In genomic region chr2:241638063-241638660, GRCh38 we compare ENCODE assay signal across 8 cellular contexts. TPM values are rescaled to one million over a fixed set of nuclear protein-coding genes. Genes with fewer than 3 reads are reported as not detected.
DNase-seq lines count a peak whose midpoint lies in the region; ATAC-seq, FAIRE-seq and TF ChIP-seq lines count a peak whose summit lies in the region.

No MANE protein-coding gene starts in this region.

- BruUV-seq in GM12878 (replicated peaks; lab: Mats Ljungman, UMichigan) = no TSS peak

- TF ChIP-seq EP300 in A549 (IDR thresholded peaks at IDR 0.05) (no peak), GM12878 (IDR thresholded peaks at IDR 0.05; ENCODE audit: borderline replicate concordance in 1 of 2, control insufficient read depth in 1 of 2, low read depth in 2 of 2, low read length in 2 of 2) (no peak)

- intact Hi-C loops in GM12878 (cut with micrococcal nuclease; ENCODE audit: unreplicated experiment) = no loop called here

- peak overlapping the region; percentile 96 for H3K4me2 ChIP-seq in A549
- H3K4me2 ChIP-seq in GM12878 (ENCODE audit: control insufficient read depth, insufficient read depth) = peak overlapping the region; percentile 61

- TF ChIP-seq CTCF in A549 (IDR thresholded peaks at IDR 0.05) (no peak), GM12878 (IDR thresholded peaks at IDR 0.05 in 2 of 3, conservative IDR thresholded peaks at IDR 0.05 in 1 of 3; ENCODE audit: control insufficient read depth in 2 of 3, extremely low read depth in 1 of 3, insufficient read depth in 1 of 3, low read depth in 3 of 3, low read length in 3 of 3) (no peak)

- H3K27ac ChIP-seq in A549 (peak overlapping the region; percentile 96 to 100), GM12878 (ENCODE audit: control insufficient read depth, insufficient read depth) (peak overlapping the region; percentile 98), mesodermal cell (ENCODE audit: low read depth, low read length, severe bottlenecking) (peak overlapping the region; percentile 96)

- WGBS in A549 (ENCODE audit: missing lambda C conversion rate) = 4% methylated on average over 22 of the region's 27 CpGs
- 5% methylated on average over 27 of the region's 27 CpGs for WGBS in GM12878 (ENCODE audit: insufficient coverage, insufficient replicate concordance, low lambda C conversion rate, missing lambda C conversion rate)
- WGBS in mesodermal cell (ENCODE audit: insufficient coverage in 2 of 2), 2 experiments = 1 to 2% methylated on average over 14 to 15 of the region's 27 CpGs

- ATAC-seq in A549 = no peak
- peak; percentile 14 for ATAC-seq in HG02938 (IDR thresholded peaks at IDR 0.05; ENCODE audit: unreplicated experiment)
- no peak for ATAC-seq in GM12878
- ATAC-seq in GM19397 (IDR thresholded peaks at IDR 0.05; ENCODE audit: unreplicated experiment) = no peak

- H3K36me3 ChIP-seq in GM12878 (ENCODE audit: control insufficient read depth in 2 of 2, insufficient read depth in 2 of 2, low read length in 1 of 2) = peaks cover 5 to 9% of the 10 kb centered on the region in 2 experiments; a peak in 3 of 4 replicates
- peaks cover 54% of the 10 kb centered on the region for H3K36me3 ChIP-seq in mesodermal cell (ENCODE audit: control insufficient read depth, insufficient read depth, low read length)

- TF ChIP-seq RAD21 in A549 (conservative IDR thresholded peaks at IDR 0.05 in 1 of 2, IDR thresholded peaks at IDR 0.05 in 1 of 2) = no peak
- TF ChIP-seq RAD21 in GM12878 (IDR thresholded peaks at IDR 0.05; ENCODE audit: insufficient read depth, low read depth, low read length) = no peak

- H3K27me3 ChIP-seq in GM12878 (replicated peaks in 1 of 2; ENCODE audit: control insufficient read depth in 2 of 2, insufficient read depth in 2 of 2, low read length in 1 of 2) = no peaks in the 10 kb centered on the region

- peak overlapping the region; percentile 93; the same call in 1 of the 2 replicates for H2AFZ ChIP-seq in GM12878 (ENCODE audit: control insufficient read depth, low read depth, low read length)

- SMC1A ChIA-PET in GM12878 (lab: Charles Lee; ENCODE audit: uncharacterized antibody, unreplicated experiment) = interaction anchor here (1.0 to 1.2 kb wide), 2 partner anchors 11 to 21 kb away, joined by 3 to 4 read pairs; no protein-coding TSS in a partner anchor

- in situ Hi-C loops in GM12878 (cut with MboI) = no loop called here

- peak overlapping the region; percentile 88 for H3K9ac ChIP-seq in GM12878 (ENCODE audit: control insufficient read depth, insufficient read depth, low read length)

- H3K9me3 ChIP-seq in A549 (no peaks in the 10 kb centered on the region), GM12878 (replicated peaks; ENCODE audit: control insufficient read depth, insufficient read depth, low read length) (no peaks in the 10 kb centered on the region; the same call in 1 of the 3 replicates), mesodermal cell (ENCODE audit: control insufficient read depth, low read length) (peaks cover 14% of the 10 kb centered on the region)

- H3K4me3 ChIP-seq in A549 = peak overlapping the region; percentile 88
- H3K4me3 ChIP-seq in GM12878 = peak overlapping the region; percentile 83
- peak overlapping the region; percentile 75 for H3K4me3 ChIP-seq in mesodermal cell (ENCODE audit: extremely low read depth, insufficient read depth, low read length, poor library complexity, severe bottlenecking)

- POLR2A ChIA-PET in A549 (lab: Yijun Ruan, JAX) (no interaction called here), GM12878 (lab: Charles Lee) (interaction anchor here (0.6 to 0.8 kb wide), 2 partner anchors 10 to 27 kb away, joined by 3 read pairs; no protein-coding TSS in a partner anchor)

- RAD21 ChIA-PET in GM12878 (lab: Charles Lee; ENCODE audit: unreplicated experiment) = no interaction called here

- CTCF ChIA-PET in A549 (lab: Yijun Ruan, JAX) (interaction anchor here (0.8 to 1.2 kb wide), 6 partner anchors 20 to 787 kb away, joined by 3 to 6 read pairs (median 4); no protein-coding TSS in a partner anchor), GM12878 (lab: Yijun Ruan, JAX) (interaction anchor here (0.8 to 1.6 kb wide), 2 partner anchors 21 to 49 kb away, joined by 3 to 4 read pairs; partner anchors contain the start of gene DTYMK)

- peaks cover 73% of the 10 kb centered on the region for H3K79me2 ChIP-seq in GM12878 (ENCODE audit: control insufficient read depth, insufficient read depth, low read length)

- peaks cover 21% of the 10 kb centered on the region for H3K4me1 ChIP-seq in A549
- peaks cover 11% of the 10 kb centered on the region for H3K4me1 ChIP-seq in GM12878 (ENCODE audit: control insufficient read depth, insufficient read depth, low read length)
- H3K4me1 ChIP-seq in mesodermal cell (ENCODE audit: control insufficient read depth, insufficient read depth, low read length, poor library complexity, severe bottlenecking) = peaks cover 14% of the 10 kb centered on the region

- DNase-seq in A549 (ENCODE audit: low read depth in 1 of 2, low spot score in 1 of 2) = no peak
- no peak for DNase-seq in GM12878 (ENCODE audit: low read depth, low spot score)
- no peak for DNase-seq in NCI-H1105 (lab: John Stamatoyannopoulos, UW)
- DNase-seq in NCI-H1436 treated with DMSO at 0.1 percent for 48 hours (lab: John Stamatoyannopoulos, UW) = no peak
- no peak for DNase-seq in H4 (ENCODE audit: low spot score)

- H4K20me1 ChIP-seq in GM12878 (ENCODE audit: control insufficient read depth, insufficient read depth) = no peaks in the 10 kb centered on the region

- FAIRE-seq in A549 (lab: Jason Lieb, UNC) = no peak
- peak; percentile 23 for FAIRE-seq in GM12878 (lab: Jason Lieb, UNC)

- no peak for TF ChIP-seq POLR2A in A549 (IDR thresholded peaks at IDR 0.05; ENCODE audit: low read length)
- TF ChIP-seq POLR2A in GM12878 (IDR thresholded peaks at IDR 0.05; ENCODE audit: low read depth, low read length) = no peak

RNA-seq across cellular contexts. Expression of gene ATG4B, which starts 0.7 kb away (rescaled TPM):
- polyA plus RNA-seq in A549 (2011; rRNA removed) = 75.2 and 75.6 TPM in 2 replicates
- 82.5 and 87.7 TPM in 2 replicates for polyA plus RNA-seq in A549 (2012; cell fraction: cytosol; rRNA removed)
- 245 and 306 TPM in 2 replicates for polyA plus RNA-seq in A549 (2012; cell fraction: nucleus; rRNA removed)
- 68.8 to 74.7 TPM (median 70.3 TPM) in 3 replicates for polyA plus RNA-seq in A549 (2017; fragmentation: RNase III; extraction: RNeasy Plus Mini Kit Qiagen cat#74134 plus additional on column Dnase treatment)
- 116 and 122 TPM in 2 replicates for polyA minus RNA-seq in A549 (2011; rRNA and poly(A)+ RNA removed)
- 143 and 171 TPM in 2 replicates for total RNA-seq in GM12878 (2013; cell fraction: nucleolus; rRNA removed)
- 59.6 and 76.2 TPM in 2 replicates for total RNA-seq in GM12878 (2014; rRNA removed)
- 29.2 and 36.7 TPM in 2 replicates for total RNA-seq in GM12878 (2014; rRNA removed; fragmentation: Illumina TruSeq; extraction: Trizol)
- total RNA-seq in GM12878 (2021) = 61.0 and 69.2 TPM in 2 replicates
- polyA plus RNA-seq in GM12878 (2011; ENCODE audit: low read depth) = 34.4 TPM
- 45.8 and 84.1 TPM in 2 replicates for polyA plus RNA-seq in GM12878 (2011; rRNA removed)
- polyA plus RNA-seq in GM12878 (2011; cell fraction: cytosol; rRNA removed) = 77.3 and 96.6 TPM in 2 replicates
- polyA plus RNA-seq in GM12878 (2011; cell fraction: nucleus; rRNA removed) = 512 and 516 TPM in 2 replicates
- polyA plus RNA-seq in GM12878 (2012) = 52.9 and 59.3 TPM in 2 replicates
- 35.9 and 60.7 TPM in 2 replicates for polyA plus RNA-seq in GM12878 (2014; fragmentation: Illumina TruSeq; extraction: Trizol)
- 1 to 10 TPM; 5.8 to 9.3 TPM for polyA plus RNA-seq in GM12878 (2014; fragmentation: Nextera tagmentation; extraction: Ambion mirVana)
- 70.7 and 75.3 TPM in 2 replicates for polyA plus RNA-seq in GM12878 (2014; rRNA removed)
- 10 to 100 TPM; 73.2 to 76.1 TPM for polyA plus RNA-seq in GM12878 (2016; fragmentation: Nextera tagmentation; extraction: Ambion mirVana)
- 71.2 and 80.3 TPM in 2 replicates for polyA minus RNA-seq in GM12878 (2011; rRNA and poly(A)+ RNA removed)
- polyA minus RNA-seq in GM12878 (2011; cell fraction: cytosol; rRNA and poly(A)+ RNA removed) = 28.2 and 28.9 TPM in 2 replicates
- 68.9 and 96.3 TPM in 2 replicates for polyA minus RNA-seq in GM12878 (2011; cell fraction: nucleus; rRNA and poly(A)+ RNA removed)
- polyA plus RNA-seq in mesodermal cell (2013, experiment 1 of 2) = 98.7 TPM
- 76.3 TPM for polyA plus RNA-seq in mesodermal cell (2013, experiment 2 of 2)
- 65.7 and 72.8 TPM in 2 replicates for total RNA-seq in H4 (2014; rRNA removed; shearing (Covaris generic))

RNA-seq across cellular contexts. Expression of gene THAP4, which starts 1.2 kb away (rescaled TPM):
- polyA plus RNA-seq in A549 (2011; rRNA removed) (36.1 and 37.3 TPM in 2 replicates), A549 (2017; fragmentation: RNase III; extraction: RNeasy Plus Mini Kit Qiagen cat#74134 plus additional on column Dnase treatment) (51.0 to 56.7 TPM (median 53.2 TPM) in 3 replicates), GM12878 (2011; rRNA removed) (12.2 and 31.2 TPM in 2 replicates), GM12878 (2014; fragmentation: Illumina TruSeq; extraction: Trizol) (5.8 and 32.0 TPM in 2 replicates), GM12878 (2014; fragmentation: Nextera tagmentation; extraction: Ambion mirVana) (10 to 100 TPM; 12.9 to 22.7 TPM), GM12878 (2014; rRNA removed) (63.6 and 68.8 TPM in 2 replicates), GM12878 (2016; fragmentation: Nextera tagmentation; extraction: Ambion mirVana) (10 to 100 TPM; 48.5 to 49.3 TPM)
- 103 and 105 TPM in 2 replicates for polyA plus RNA-seq in A549 (2012; cell fraction: cytosol; rRNA removed)
- 58.3 and 68.4 TPM in 2 replicates for polyA plus RNA-seq in A549 (2012; cell fraction: nucleus; rRNA removed)
- 49.8 and 63.5 TPM in 2 replicates for polyA minus RNA-seq in A549 (2011; rRNA and poly(A)+ RNA removed)
- 27.7 and 29.9 TPM in 2 replicates for total RNA-seq in GM12878 (2013; cell fraction: nucleolus; rRNA removed)
- total RNA-seq in GM12878 (2014; rRNA removed) (54.1 and 67.7 TPM in 2 replicates), GM12878 (2014; rRNA removed; fragmentation: Illumina TruSeq; extraction: Trizol) (33.4 and 40.5 TPM in 2 replicates), GM12878 (2021) (54.5 and 55.0 TPM in 2 replicates)
- polyA plus RNA-seq in GM12878 (2011; ENCODE audit: low read depth) = 24.1 TPM
- 42.6 and 55.7 TPM in 2 replicates for polyA plus RNA-seq in GM12878 (2011; cell fraction: cytosol; rRNA removed)
- 29.3 and 37.3 TPM in 2 replicates for polyA plus RNA-seq in GM12878 (2011; cell fraction: nucleus; rRNA removed)
- polyA plus RNA-seq in GM12878 (2012) = 33.3 and 37.8 TPM in 2 replicates
- polyA minus RNA-seq in GM12878 (2011; rRNA and poly(A)+ RNA removed) = 32.8 and 41.6 TPM in 2 replicates
- polyA minus RNA-seq in GM12878 (2011; cell fraction: cytosol; rRNA and poly(A)+ RNA removed) = 20.6 and 22.6 TPM in 2 replicates
- polyA minus RNA-seq in GM12878 (2011; cell fraction: nucleus; rRNA and poly(A)+ RNA removed) = 8.9 and 17.8 TPM in 2 replicates
- polyA plus RNA-seq in mesodermal cell (2013, experiment 1 of 2) = 50.7 TPM
- polyA plus RNA-seq in mesodermal cell (2013, experiment 2 of 2) = 38.2 TPM
- 30.1 and 39.9 TPM in 2 replicates for total RNA-seq in H4 (2014; rRNA removed; shearing (Covaris generic))

RNA-seq across cellular contexts. Expression of gene DTYMK, which starts 48.5 kb away (rescaled TPM):
- polyA plus RNA-seq in A549 (2011; rRNA removed) = 62.7 and 68.7 TPM in 2 replicates
- 152 and 157 TPM in 2 replicates for polyA plus RNA-seq in A549 (2012; cell fraction: cytosol; rRNA removed)
- 112 and 122 TPM in 2 replicates for polyA plus RNA-seq in A549 (2012; cell fraction: nucleus; rRNA removed)
- polyA plus RNA-seq in A549 (2017; fragmentation: RNase III; extraction: RNeasy Plus Mini Kit Qiagen cat#74134 plus additional on column Dnase treatment) = 90.7 to 99.5 TPM (median 98.9 TPM) in 3 replicates
- polyA minus RNA-seq in A549 (2011; rRNA and poly(A)+ RNA removed) = 24.1 and 31.9 TPM in 2 replicates
- 39.4 and 41.5 TPM in 2 replicates for total RNA-seq in GM12878 (2013; cell fraction: nucleolus; rRNA removed)
- total RNA-seq in GM12878 (2014; rRNA removed) = 75.7 and 80.5 TPM in 2 replicates
- total RNA-seq in GM12878 (2014; rRNA removed; fragmentation: Illumina TruSeq; extraction: Trizol) = 40.7 and 43.5 TPM in 2 replicates
- 80.5 and 82.4 TPM in 2 replicates for total RNA-seq in GM12878 (2021)
- 17.2 TPM for polyA plus RNA-seq in GM12878 (2011; ENCODE audit: low read depth)
- 42.8 and 54.3 TPM in 2 replicates for polyA plus RNA-seq in GM12878 (2011; rRNA removed)
- polyA plus RNA-seq in GM12878 (2011; cell fraction: cytosol; rRNA removed) = 74.4 and 85.1 TPM in 2 replicates
- 60.3 and 64.3 TPM in 2 replicates for polyA plus RNA-seq in GM12878 (2011; cell fraction: nucleus; rRNA removed)
- 30.3 and 35.9 TPM in 2 replicates for polyA plus RNA-seq in GM12878 (2012)
- polyA plus RNA-seq in GM12878 (2014; fragmentation: Illumina TruSeq; extraction: Trizol) = 13.1 and 33.4 TPM in 2 replicates
- polyA plus RNA-seq in GM12878 (2014; fragmentation: Nextera tagmentation; extraction: Ambion mirVana) = 10 to 100 TPM in 1 of 2 experiments, 1 to 10 TPM in 1; 7.0 to 20.5 TPM
- 64.4 and 72.1 TPM in 2 replicates for polyA plus RNA-seq in GM12878 (2014; rRNA removed)
- polyA plus RNA-seq in GM12878 (2016; fragmentation: Nextera tagmentation; extraction: Ambion mirVana) = 100 to 1,000 TPM; 220 TPM
- polyA minus RNA-seq in GM12878 (2011; rRNA and poly(A)+ RNA removed) = 14.6 and 20.0 TPM in 2 replicates
- 12.0 and 17.3 TPM in 2 replicates for polyA minus RNA-seq in GM12878 (2011; cell fraction: cytosol; rRNA and poly(A)+ RNA removed)
- 10.8 and 17.8 TPM in 2 replicates for polyA minus RNA-seq in GM12878 (2011; cell fraction: nucleus; rRNA and poly(A)+ RNA removed)
- polyA plus RNA-seq in mesodermal cell (2013, experiment 1 of 2) = 53.5 TPM
- 50.9 TPM for polyA plus RNA-seq in mesodermal cell (2013, experiment 2 of 2)
- total RNA-seq in H4 (2014; rRNA removed; shearing (Covaris generic)) = 87.5 and 96.1 TPM in 2 replicates
